ENCODE assay signal across 1 cellular context in genomic region chr7:73769481-73770001, GRCh38.
TF ChIP-seq lines count a peak whose summit lies in the region.

No MANE protein-coding gene starts in this region.

TF ChIP-seq in HepG2, 621 proteins besides CTCF, POLR2A, EP300 and RAD21:
- TF ChIP-seq ESRRA (CRISPR knock-in tag; IDR thresholded peaks at IDR 0.05; ENCODE audit: low read depth) (no peak), ZNF776 (CRISPR knock-in tag; IDR thresholded peaks at IDR 0.05) (0 out of 2 replicates have a peak, but pooled peaks have one; percentile 26), ZBTB38 (CRISPR knock-in tag; IDR thresholded peaks at IDR 0.05) (0 out of 2 replicates have a peak, but pooled peaks have one; percentile 31)
